8 cellular contexts compared by ENCODE assay signal in genomic region chr11:819129-819931, GRCh38. TPM values are rescaled to one million over a fixed set of nuclear protein-coding genes. Genes with fewer than 3 reads are reported as not detected.
A peak's percentile ranks its signal among the peaks of the same experiment; 100 is the strongest.
DNase-seq lines count a peak whose midpoint lies in the region; ATAC-seq and TF ChIP-seq lines count a peak whose summit lies in the region.

No MANE protein-coding gene starts in this region.

- H3K27me3 ChIP-seq in DND-41 (ENCODE audit: insufficient read depth, low read length, poor library complexity) = no peaks in the 10 kb centered on the region

- no peaks in the 10 kb centered on the region for H3K9me3 ChIP-seq in DND-41 (ENCODE audit: insufficient read depth, low read length, severe bottlenecking)

- H3K4me1 Mint-ChIP-seq in nephron = peaks cover 4% of the 10 kb centered on the region
- H3K4me1 Mint-ChIP-seq in stimulated activated naive CD8-positive, alpha-beta T cell treated with anti-CD3 and anti-CD28 coated beads, Interleukin-15, Interleukin-2, amounts not matched to agents 100 ng/mL and 50 ng/mL, for 24 hours (ENCODE audit: low read depth) = peaks cover 13% of the 10 kb centered on the region

- peaks cover 30% of the 10 kb centered on the region for H4K20me1 ChIP-seq in DND-41 (ENCODE audit: insufficient read depth, low read length)

- H3K4me1 ChIP-seq in DND-41 (ENCODE audit: insufficient read depth, low read length) = peaks cover 26% of the 10 kb centered on the region

- H3K4me2 ChIP-seq in DND-41 (ENCODE audit: insufficient read depth, low read length) = peak overlapping the region; percentile 100

- peak overlapping the region; percentile 67 to 74 (median 74) for H3K4me3 Mint-ChIP-seq in nephron
- peak overlapping the region; percentile 78 for H3K4me3 Mint-ChIP-seq in stimulated activated naive CD8-positive, alpha-beta T cell treated with anti-CD3 and anti-CD28 coated beads, Interleukin-15, Interleukin-2, amounts not matched to agents 100 ng/mL and 50 ng/mL, for 24 hours

- H3K79me2 ChIP-seq in DND-41 (ENCODE audit: insufficient read depth, low read length) = peaks cover 23% of the 10 kb centered on the region

- DNase-seq in DND-41 (peak; percentile 93), KG1 (lab: John Stamatoyannopoulos, UW) (peak; percentile 84), RKO (ENCODE audit: low spot score) (peak; percentile 92), fibroblast of the aortic adventitia (ENCODE audit: low read depth) (peak; percentile 78)
- peak; percentile 84 for DNase-seq in activated T-helper 9 cell treated with anti-CD3 and anti-CD28 coated beads, Interleukin-2, amount 50 U/mL, for 16 hours (ENCODE audit: low read depth)

- H3K27ac ChIP-seq in DND-41 (ENCODE audit: low read length) = peak overlapping the region; percentile 76

- peak overlapping the region; percentile 92 for H3K9ac ChIP-seq in DND-41 (ENCODE audit: low read depth, low read length)

- TF ChIP-seq CTCF in DND-41 (IDR thresholded peaks at IDR 0.05; ENCODE audit: borderline replicate concordance, extremely low read depth, low read length, poor library complexity, severe bottlenecking) = peak; percentile 28
- TF ChIP-seq CTCF in fibroblast of the aortic adventitia (IDR thresholded peaks at IDR 0.05; ENCODE audit: insufficient read depth, low read length) = peak; percentile 27
- no peak for TF ChIP-seq CTCF in nephron (IDR thresholded peaks at IDR 0.05; ENCODE audit: unreplicated experiment in 3 of 3)

- no peaks in the 10 kb centered on the region for H3K36me3 Mint-ChIP-seq in nephron (ENCODE audit: low read depth)
- H3K36me3 Mint-ChIP-seq in stimulated activated naive CD8-positive, alpha-beta T cell treated with anti-CD3 and anti-CD28 coated beads, Interleukin-15, Interleukin-2, amounts not matched to agents 100 ng/mL and 50 ng/mL, for 24 hours (ENCODE audit: low read depth) = no peaks in the 10 kb centered on the region

- H2AFZ ChIP-seq in DND-41 (ENCODE audit: low read depth, low read length) = peak overlapping the region; percentile 64

- H3K36me3 ChIP-seq in DND-41 (ENCODE audit: insufficient read depth, low read length) = peaks cover 27% of the 10 kb centered on the region

- H3K4me3 ChIP-seq in DND-41 (ENCODE audit: low read depth in 1 of 2, low read length in 2 of 2) = peak overlapping the region; percentile 74 to 87
- peak overlapping the region; percentile 88 for H3K4me3 ChIP-seq in fibroblast of the aortic adventitia (ENCODE audit: low read depth, low read length)

- H3K27me3 Mint-ChIP-seq in nephron (ENCODE audit: low read depth) = peaks cover 5% of the 10 kb centered on the region
- no peaks in the 10 kb centered on the region for H3K27me3 Mint-ChIP-seq in stimulated activated naive CD8-positive, alpha-beta T cell treated with anti-CD3 and anti-CD28 coated beads, Interleukin-15, Interleukin-2, amounts not matched to agents 100 ng/mL and 50 ng/mL, for 24 hours

- ATAC-seq in DND-41 (ENCODE audit: insufficient read depth, low read depth) (peak; percentile 76), GM21619 (IDR thresholded peaks at IDR 0.05; ENCODE audit: unreplicated experiment) (peak; percentile 60)

- H3K9me3 Mint-ChIP-seq in nephron = no peaks in the 10 kb centered on the region
- no peaks in the 10 kb centered on the region for H3K9me3 Mint-ChIP-seq in stimulated activated naive CD8-positive, alpha-beta T cell treated with anti-CD3 and anti-CD28 coated beads, Interleukin-15, Interleukin-2, amounts not matched to agents 100 ng/mL and 50 ng/mL, for 24 hours

- H3K27ac Mint-ChIP-seq in nephron = no peak overlapping the region
- no peak overlapping the region for H3K27ac Mint-ChIP-seq in stimulated activated naive CD8-positive, alpha-beta T cell treated with anti-CD3 and anti-CD28 coated beads, Interleukin-15, Interleukin-2, amounts not matched to agents 100 ng/mL and 50 ng/mL, for 24 hours

RNA-seq across cellular contexts. Expression of gene PNPLA2, which starts 0.6 kb away (rescaled TPM):
- total RNA-seq in fibroblast of the aortic adventitia (ENCODE audit: low replicate concordance) = 20.0 and 27.7 TPM in 2 replicates

RNA-seq across cellular contexts. Expression of gene CRACR2B, which starts 8.4 kb away (rescaled TPM):
- 1.3 and 1.8 TPM in 2 replicates for total RNA-seq in fibroblast of the aortic adventitia (ENCODE audit: low replicate concordance)

RNA-seq across cellular contexts. Expression of gene RPLP2, which starts 9.6 kb away (rescaled TPM):
- 99.4 and 841 TPM in 2 replicates for total RNA-seq in fibroblast of the aortic adventitia (ENCODE audit: low replicate concordance)

RNA-seq across cellular contexts. Expression of gene CD151, which starts 13.4 kb away (rescaled TPM):
- 159 and 311 TPM in 2 replicates for total RNA-seq in fibroblast of the aortic adventitia (ENCODE audit: low replicate concordance)

RNA-seq across cellular contexts. Expression of gene PIDD1, which starts 14.3 kb away (rescaled TPM):
- total RNA-seq in fibroblast of the aortic adventitia (ENCODE audit: low replicate concordance) = 6.3 and 8.8 TPM in 2 replicates

Comparison
In these comparisons a context has a peak if more than half of its experiments do, and no peak if none do; other contexts are left out.
1. Peak in every context shown above with its lines: DNase-seq, ATAC-seq, H3K4me3 ChIP-seq and H3K27ac ChIP-seq.
2. CTCF ChIP-seq: peak in DND-41 (single experiment) and fibroblast of the aortic adventitia (single experiment); none in nephron (0 of 3).